ENCODE assay signal across 20 cellular contexts in genomic region chr2:235703711-235704295, GRCh38.
"Had no signal": no experiment of that assay in that cellular context is flagged by ENCODE, and none has a peak within 500 bp of the region (broad histone marks: within the 10 kb centered on the region; RNA-seq: fewer than 3 reads in every experiment).

No MANE protein-coding gene starts in this region.

- ATAC-seq: activated CD8-positive, alpha-beta memory T cell treated with anti-CD3 and anti-CD28 coated beads, Interleukin-2, amount 10 ng/mL, durations not matched to agents 7 days and 5 days; activated T-helper 17 cell treated with anti-CD3 and anti-CD28 coated beads, Interleukin-2, amount 50 U/mL, for 72 hours; body of pancreas; stimulated activated naive CD8-positive, alpha-beta T cell treated with anti-CD3 and anti-CD28 coated beads, Interleukin-15, amount 100 ng/mL, for 72 hours had no signal

- H3K4me3 ChIP-seq: body of pancreas, left ventricle myocardium inferior, ovary, psoas muscle, skin epidermis, testis, upper lobe of right lung had no signal

- H3K4me1 ChIP-seq: testis, upper lobe of right lung had no signal

- DNase-seq: activated CD4-positive, alpha-beta memory T cell treated with anti-CD3 and anti-CD28 coated beads, Interleukin-2, amount 10 ng/mL, durations not matched to agents 7 days and 5 days; activated CD4-positive, alpha-beta T cell treated with anti-CD3 and anti-CD28 coated beads for 48 hours; activated CD4-positive, CD25-positive, alpha-beta regulatory T cell; activated CD8-positive, alpha-beta memory T cell treated with anti-CD3 and anti-CD28 coated beads, Interleukin-2, amount 10 ng/mL, durations not matched to agents 7 days and 5 days; activated naive CD4-positive, alpha-beta T cell treated with Interleukin-2 at 50 U/mL for 16 hours; endodermal cell; foreskin melanocyte; stimulated activated CD4-positive, alpha-beta T cell treated with anti-CD3 and anti-CD28 coated beads, Interleukin-15, amount 100 ng/mL, for 24 hours; stimulated activated CD4-positive, alpha-beta T cell treated with anti-CD3 and anti-CD28 coated beads, Interleukin-2, amount 100 ng/mL, for 48 hours; stimulated activated naive CD8-positive, alpha-beta T cell treated with anti-CD3 and anti-CD28 coated beads, Interleukin-15, amount 100 ng/mL, for 72 hours; T-helper 9 cell; testis; upper lobe of right lung had no signal

- H3K27ac ChIP-seq: body of pancreas, ovary, testis, upper lobe of right lung had no signal

- H3K9me3 ChIP-seq: body of pancreas, left ventricle myocardium inferior, ovary, psoas muscle, testis, upper lobe of right lung had no signal

- FAIRE-seq: colon had no signal

- H3K36me3 ChIP-seq: left ventricle myocardium inferior, ovary, upper lobe of right lung had no signal

- H3K27me3 ChIP-seq: body of pancreas, ovary, testis, upper lobe of right lung had no signal
